9 cellular contexts compared by ENCODE assay signal in the genomic region with DNA sequence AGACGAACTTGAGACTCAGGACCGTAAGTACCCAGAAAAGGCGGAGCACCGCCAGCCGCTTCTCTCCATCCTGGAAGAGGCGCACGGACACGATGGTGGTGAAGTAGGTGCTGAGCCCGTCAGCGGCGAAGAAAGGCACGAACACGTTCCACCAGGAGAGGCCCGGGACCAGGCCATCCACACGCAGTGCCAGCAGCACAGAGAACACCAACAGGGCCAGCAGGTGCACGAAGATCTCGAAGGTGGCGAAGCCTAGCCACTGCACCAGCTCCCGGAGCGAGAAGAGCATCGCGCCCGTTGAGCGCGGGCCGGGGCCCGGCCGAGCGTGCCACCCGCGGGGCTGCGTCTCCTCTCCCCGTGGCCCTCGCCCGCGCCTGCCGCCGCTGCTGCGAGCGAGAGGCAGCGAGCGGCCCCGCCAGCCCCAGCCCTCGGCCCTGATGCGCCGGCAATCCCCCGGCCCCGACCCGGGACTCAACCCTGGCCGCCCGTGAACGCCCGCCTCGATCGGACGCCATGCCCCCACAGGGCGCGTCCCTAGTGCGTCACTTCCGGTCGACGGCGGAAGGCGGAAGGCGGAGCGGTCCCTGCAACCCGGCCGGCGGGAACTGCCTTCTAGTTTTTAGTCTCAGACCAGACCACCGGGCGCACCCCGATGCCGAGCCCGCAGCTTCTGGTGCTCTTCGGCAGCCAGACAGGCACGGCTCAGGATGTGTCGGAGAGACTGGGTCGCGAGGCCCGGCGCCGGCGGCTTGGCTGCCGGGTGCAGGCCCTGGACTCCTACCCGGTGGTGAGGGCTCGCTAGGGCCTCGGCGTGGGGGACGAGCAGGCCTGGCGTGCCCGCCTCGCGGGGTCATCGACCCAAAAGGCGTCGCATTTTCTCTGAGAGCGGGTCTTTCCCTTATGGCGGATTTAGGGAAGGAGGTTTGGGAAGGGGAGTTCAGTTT. TPM values are rescaled to one million over a fixed set of nuclear protein-coding genes. Genes with fewer than 3 reads are reported as not detected.
DNase-seq lines count a peak whose midpoint lies in the region; ATAC-seq, FAIRE-seq and TF ChIP-seq lines count a peak whose summit lies in the region.
"Had no signal": no experiment of that assay in that cellular context is flagged by ENCODE, and none has a peak within 500 bp of the region (broad histone marks: within the 10 kb centered on the region; RNA-seq: fewer than 3 reads in every experiment).

Gene NDOR1, plus strand, starts transcription at position 575 of the 944 bp plus-strand sequence. Its CDS starts 78 bp downstream, at position 653.
Gene TMEM203, minus strand, starts transcription at position 523 of the 944 bp plus-strand sequence. Its CDS starts 234 bp downstream, at position 289.

- ATAC-seq in HG03460 (IDR thresholded peaks at IDR 0.05; ENCODE audit: unreplicated experiment) (peak; percentile 39), HepG2 (peak; percentile 37)

- H3K27me3 ChIP-seq in HepG2 (ENCODE audit: control insufficient read depth in 1 of 2, insufficient read depth in 2 of 2, low read length in 2 of 2): no peaks in the 10 kb centered on the region; a peak in 1 of 5 replicates

- H3K27me3 Mint-ChIP-seq in activated CD4-positive, alpha-beta memory T cell treated with anti-CD3 and anti-CD28 coated beads for 36 hours: no peaks in the 10 kb centered on the region

- H3K4me1 Mint-ChIP-seq in activated CD4-positive, alpha-beta memory T cell treated with anti-CD3 and anti-CD28 coated beads for 36 hours (ENCODE audit: low read depth): peaks cover 43% of the 10 kb centered on the region

- DNase-seq in NCI-H187 (lab: John Stamatoyannopoulos, UW): peak; percentile 30
- no peak for DNase-seq in NCI-H187 treated with DMSO at 0.1 percent for 48 hours (lab: John Stamatoyannopoulos, UW)
- peak; percentile 25 for DNase-seq in NCI-H82 treated with DMSO at 0.1 percent for 48 hours (lab: John Stamatoyannopoulos, UW; ENCODE audit: unreplicated experiment)
- DNase-seq in activated CD4-positive, alpha-beta memory T cell treated with anti-CD3 and anti-CD28 coated beads for 36 hours: peak; percentile 96
- peak; percentile 63 to 88 for DNase-seq in dermis microvascular lymphatic vessel endothelial cell (ENCODE audit: low read depth in 2 of 2)
- peak; percentile 75 for DNase-seq in HepG2 (ENCODE audit: low spot score)
- DNase-seq in stimulated activated CD4-positive, alpha-beta T cell treated with anti-CD3 and anti-CD28 coated beads, Interleukin-2, amount 100 ng/mL, for 24 hours: peak; percentile 96 to 97

- no peaks in the 10 kb centered on the region for H3K36me3 ChIP-seq in HepG2 (replicated peaks in 1 of 2; ENCODE audit: control insufficient read depth in 1 of 2, insufficient read depth in 2 of 2, low read length in 2 of 2)

- WGBS in HepG2 (ENCODE audit: low lambda C conversion rate): 2% methylated on average over 13 of the region's 98 CpGs

- H3K36me3 Mint-ChIP-seq in activated CD4-positive, alpha-beta memory T cell treated with anti-CD3 and anti-CD28 coated beads for 36 hours: peaks cover 18% of the 10 kb centered on the region

- CTCF ChIA-PET in activated CD4-positive, alpha-beta memory T cell treated with anti-CD3 and anti-CD28 coated beads for 36 hours (lab: Charles Lee): interaction anchor here (0.7 to 2.8 kb wide), 7 partner anchors 17 to 724 kb away, joined by 3 to 15 read pairs (median 8); partner anchors contain the start of genes ANAPC2, MAN1B1, RNF224 and SSNA1
- CTCF ChIA-PET in HepG2 (lab: Yijun Ruan, JAX; ENCODE audit: low intra/inter-chr PET ratio, low total read pairs): no interaction called here

- POLR2A ChIA-PET in activated CD4-positive, alpha-beta memory T cell treated with anti-CD3 and anti-CD28 coated beads for 36 hours (lab: Charles Lee): interaction anchor here (0.6 to 3.1 kb wide), 9 partner anchors 11 to 119 kb away, joined by 3 to 10 read pairs (median 4); partner anchors contain the start of genes ANAPC2, MAN1B1, SSNA1 and TUBB4B
- POLR2A ChIA-PET in HepG2 (lab: Yijun Ruan, JAX): interaction anchor here (1.8 to 8.8 kb wide), 3 partner anchors 16 to 17 kb away, joined by 5 to 225 read pairs (median 15); partner anchors contain the start of genes ANAPC2, CYSRT1, RNF208 and RNF224

- peaks cover 50% of the 10 kb centered on the region for H3K4me1 ChIP-seq in HepG2 (ENCODE audit: insufficient read depth, low read length)

- H3K9ac ChIP-seq in HepG2 (ENCODE audit: insufficient read depth, low read depth, low read length): peak within 1 kb of the TSS; percentile 88

- H4K20me1 ChIP-seq in HepG2 (ENCODE audit: insufficient read depth, low read length): 0 out of 2 replicates have a peak, but pooled peaks cover 4% of the 10 kb centered on the region

- no peaks in the 10 kb centered on the region for H3K9me3 Mint-ChIP-seq in activated CD4-positive, alpha-beta memory T cell treated with anti-CD3 and anti-CD28 coated beads for 36 hours

- H3K9me3 ChIP-seq in HepG2 (ENCODE audit: low read length): no peaks in the 10 kb centered on the region

- TF ChIP-seq POLR2A in HepG2 (IDR thresholded peaks at IDR 0.05; ENCODE audit: insufficient read depth in 1 of 2, low read depth in 2 of 2, low read length in 2 of 2): peak in 1 of 2 experiments; percentile 72; a peak in 2 of 4 replicates

- in situ Hi-C loops in HepG2 (cut with HindIII; ENCODE audit: extremely low pct_ligation_motif_present, low pct_unique_long_range_greater_than_20kb): no loop called here

- 0 out of 2 replicates have a peak, but pooled peaks have one; percentile 24 for TF ChIP-seq RAD21 in HepG2 (CRISPR knock-in tag; IDR thresholded peaks at IDR 0.05)

- no peak for TF ChIP-seq CTCF in HepG2 (CRISPR knock-in tag; IDR thresholded peaks at IDR 0.05)

- peak within 1 kb of the TSS; percentile 95 for H3K4me2 ChIP-seq in HepG2 (ENCODE audit: low read depth, low read length)

- peak within 1 kb of the TSS; percentile 61 for H3K27ac ChIP-seq in HepG2 (ENCODE audit: extremely low read length, insufficient read depth, low read length)

- peak within 1 kb of the TSS; percentile 88 for H3K27ac Mint-ChIP-seq in activated CD4-positive, alpha-beta memory T cell treated with anti-CD3 and anti-CD28 coated beads for 36 hours

- intact Hi-C loops in activated CD4-positive, alpha-beta memory T cell treated with anti-CD3 and anti-CD28 coated beads for 36 hours (cut with micrococcal nuclease): loop anchor here (1.0 to 10.0 kb wide), 3 partner anchors 17 to 321 kb away; partner anchors contain the start of genes ANAPC2, SSNA1 and TRAF2
- intact Hi-C loops in HepG2 (cut with micrococcal nuclease; ENCODE audit: unreplicated experiment): loop anchor here (2.0 kb wide), 1 partner anchor 17 kb away; the partner anchor contains the start of genes ANAPC2 and SSNA1

- TF ChIP-seq EP300 in HepG2 (IDR thresholded peaks at IDR 0.05; ENCODE audit: low read depth in 2 of 2, low read length in 2 of 2) (no peak), HepG2 (CRISPR knock-in tag; IDR thresholded peaks at IDR 0.05; ENCODE audit: borderline replicate concordance) (no peak)

- BruUV-seq in HepG2 (replicated peaks; lab: Mats Ljungman, UMichigan): no TSS peak

- H3K4me3 ChIP-seq in HepG2 (replicated peaks in 1 of 3; ENCODE audit: insufficient read depth in 1 of 3, low read depth in 2 of 3, low read length in 3 of 3): peak within 1 kb of the TSS; percentile 90 to 93 (median 92)

- FAIRE-seq in HepG2 (lab: Jason Lieb, UNC): no peak
- FAIRE-seq: G401.6 had no signal

- peaks cover 40% of the 10 kb centered on the region for H3K79me2 ChIP-seq in HepG2 (ENCODE audit: insufficient read depth, low read length)

- no peak within 1 kb of the TSS for H2AFZ ChIP-seq in HepG2 (ENCODE audit: low read length)

- peak within 1 kb of the TSS; percentile 92 for H3K4me3 Mint-ChIP-seq in activated CD4-positive, alpha-beta memory T cell treated with anti-CD3 and anti-CD28 coated beads for 36 hours

RNA-seq across cellular contexts. Expression of gene NDOR1, which starts in this region (rescaled TPM):
- 10 to 100 TPM; 29.4 to 31.3 TPM for total RNA-seq in activated CD4-positive, alpha-beta memory T cell treated with anti-CD3 and anti-CD28 coated beads for 36 hours
- 2.4 and 3.2 TPM in 2 replicates for total RNA-seq in dermis microvascular lymphatic vessel endothelial cell
- 4.9 and 8.7 TPM in 2 replicates for total RNA-seq in HepG2 (2016; rRNA removed; fragmentation: Illumina TruSeq; extraction: Trizol)
- 2.1 and 2.9 TPM in 2 replicates for total RNA-seq in HepG2 (2016; cell fraction: cytosol; rRNA removed; fragmentation: Illumina TruSeq; extraction: Trizol; ENCODE audit: low read depth)
- 4.4 and 9.2 TPM in 2 replicates for total RNA-seq in HepG2 (2016; cell fraction: insoluble cytoplasmic fraction; rRNA removed; fragmentation: Illumina TruSeq; extraction: Trizol)
- total RNA-seq in HepG2 (2016; cell fraction: membrane; rRNA removed; fragmentation: Illumina TruSeq; extraction: Trizol): 2.6 and 3.0 TPM in 2 replicates
- 7.6 and 9.3 TPM in 2 replicates for total RNA-seq in HepG2 (2016; cell fraction: nucleus; rRNA removed; fragmentation: Illumina TruSeq; extraction: Trizol)
- 3.6 and 4.2 TPM in 2 replicates for polyA plus RNA-seq in HepG2 (2011; rRNA removed)
- 1.4 and 2.3 TPM in 2 replicates for polyA plus RNA-seq in HepG2 (2011; cell fraction: cytosol; rRNA removed)
- 31.8 and 46.8 TPM in 2 replicates for polyA plus RNA-seq in HepG2 (2011; cell fraction: nucleus; rRNA removed)
- polyA plus RNA-seq in HepG2 (2012): 4.0 and 5.5 TPM in 2 replicates
- 0.87 and 1.3 TPM in 2 replicates for polyA plus RNA-seq in HepG2 (2016; cell fraction: cytosol; fragmentation: Illumina TruSeq; extraction: Trizol; ENCODE audit: low read depth)
- 4.5 and 6.6 TPM in 2 replicates for polyA plus RNA-seq in HepG2 (2016; cell fraction: insoluble cytoplasmic fraction; fragmentation: Illumina TruSeq; extraction: Trizol; ENCODE audit: low read depth)
- 1.6 and 1.8 TPM in 2 replicates for polyA plus RNA-seq in HepG2 (2016; cell fraction: membrane; fragmentation: Illumina TruSeq; extraction: Trizol; ENCODE audit: low read depth)
- polyA plus RNA-seq in HepG2 (2016; cell fraction: nucleus; fragmentation: Illumina TruSeq; extraction: Trizol; ENCODE audit: insufficient read depth, low read depth): 29.3 and 34.2 TPM in 2 replicates
- 5.2 and 15.0 TPM in 2 replicates for polyA minus RNA-seq in HepG2 (2011; rRNA and poly(A)+ RNA removed; ENCODE audit: low replicate concordance)
- 2.1 and 2.4 TPM in 2 replicates for polyA minus RNA-seq in HepG2 (2011; cell fraction: cytosol; rRNA and poly(A)+ RNA removed)
- polyA minus RNA-seq in HepG2 (2011; cell fraction: nucleus; rRNA and poly(A)+ RNA removed): 3.4 and 4.5 TPM in 2 replicates

RNA-seq across cellular contexts. Expression of gene TMEM203, which starts in this region (rescaled TPM):
- total RNA-seq in activated CD4-positive, alpha-beta memory T cell treated with anti-CD3 and anti-CD28 coated beads for 36 hours: 10 to 100 TPM; 30.0 to 31.1 TPM
- 19.8 and 25.7 TPM in 2 replicates for total RNA-seq in dermis microvascular lymphatic vessel endothelial cell
- total RNA-seq in HepG2 (2016; rRNA removed; fragmentation: Illumina TruSeq; extraction: Trizol): 36.7 and 36.9 TPM in 2 replicates
- 13.2 and 14.3 TPM in 2 replicates for total RNA-seq in HepG2 (2016; cell fraction: cytosol; rRNA removed; fragmentation: Illumina TruSeq; extraction: Trizol; ENCODE audit: low read depth)
- total RNA-seq in HepG2 (2016; cell fraction: insoluble cytoplasmic fraction; rRNA removed; fragmentation: Illumina TruSeq; extraction: Trizol): 37.8 TPM in 2 replicates
- 34.6 and 37.7 TPM in 2 replicates for total RNA-seq in HepG2 (2016; cell fraction: membrane; rRNA removed; fragmentation: Illumina TruSeq; extraction: Trizol)
- total RNA-seq in HepG2 (2016; cell fraction: nucleus; rRNA removed; fragmentation: Illumina TruSeq; extraction: Trizol): 15.2 and 16.6 TPM in 2 replicates
- 23.0 and 23.4 TPM in 2 replicates for polyA plus RNA-seq in HepG2 (2011; rRNA removed)
- 27.7 and 31.7 TPM in 2 replicates for polyA plus RNA-seq in HepG2 (2011; cell fraction: cytosol; rRNA removed)
- polyA plus RNA-seq in HepG2 (2011; cell fraction: nucleus; rRNA removed): 12.2 and 13.2 TPM in 2 replicates
- 22.5 and 22.9 TPM in 2 replicates for polyA plus RNA-seq in HepG2 (2012)
- 12.4 and 14.0 TPM in 2 replicates for polyA plus RNA-seq in HepG2 (2016; cell fraction: cytosol; fragmentation: Illumina TruSeq; extraction: Trizol; ENCODE audit: low read depth)
- polyA plus RNA-seq in HepG2 (2016; cell fraction: insoluble cytoplasmic fraction; fragmentation: Illumina TruSeq; extraction: Trizol; ENCODE audit: low read depth): 38.8 and 39.8 TPM in 2 replicates
- polyA plus RNA-seq in HepG2 (2016; cell fraction: membrane; fragmentation: Illumina TruSeq; extraction: Trizol; ENCODE audit: low read depth): 29.6 and 33.1 TPM in 2 replicates
- polyA plus RNA-seq in HepG2 (2016; cell fraction: nucleus; fragmentation: Illumina TruSeq; extraction: Trizol; ENCODE audit: insufficient read depth, low read depth): 29.1 and 31.2 TPM in 2 replicates
- 21.9 and 33.0 TPM in 2 replicates for polyA minus RNA-seq in HepG2 (2011; rRNA and poly(A)+ RNA removed; ENCODE audit: low replicate concordance)
- 12.0 and 13.6 TPM in 2 replicates for polyA minus RNA-seq in HepG2 (2011; cell fraction: cytosol; rRNA and poly(A)+ RNA removed)
- 7.6 TPM in 2 replicates for polyA minus RNA-seq in HepG2 (2011; cell fraction: nucleus; rRNA and poly(A)+ RNA removed)
